7 cellular contexts compared by ENCODE assay signal in the genomic region with DNA sequence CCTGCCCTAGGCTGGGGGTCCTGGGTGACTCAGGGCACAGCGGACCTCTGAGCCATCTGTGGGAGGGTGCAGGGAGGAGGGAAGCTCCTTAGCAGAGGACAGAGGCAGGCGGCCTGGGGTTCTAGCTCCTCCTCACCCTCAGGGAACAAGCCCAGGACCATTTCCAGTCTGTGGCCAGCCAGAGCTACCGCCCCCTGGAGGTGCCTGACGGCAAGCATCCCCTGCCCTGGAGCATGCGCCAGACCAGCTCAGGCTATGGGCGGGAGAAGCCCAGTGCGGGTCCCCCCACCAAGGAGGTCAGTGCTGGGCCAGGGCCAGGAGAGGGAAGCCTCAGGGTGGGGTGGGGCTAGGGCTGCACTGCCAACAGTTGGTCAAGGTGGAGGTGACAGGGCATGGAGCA. TPM values are rescaled to one million over a fixed set of nuclear protein-coding genes. Genes with fewer than 3 reads are reported as not detected.
DNase-seq lines count a peak whose midpoint lies in the region; FAIRE-seq and TF ChIP-seq lines count a peak whose summit lies in the region.

No MANE protein-coding gene starts in this region.

- no peak for TF ChIP-seq EP300 in sigmoid colon (IDR thresholded peaks at IDR 0.05)

- TF ChIP-seq POLR2A in sigmoid colon (IDR thresholded peaks at IDR 0.05) = no peak

- H3K9ac ChIP-seq in fibroblast of lung (ENCODE audit: insufficient read depth, low read length) = no peak overlapping the region

- H3K4me1 ChIP-seq in fibroblast of lung (ENCODE audit: control insufficient read depth, extremely low read depth, insufficient read depth, low read length) (no peaks in the 10 kb centered on the region), sigmoid colon (peaks cover 0 to 6% (median 5%) of the 10 kb centered on the region in 4 donors)

- 51 to 53% methylated on average over 7 of the region's 7 CpGs for WGBS in sigmoid colon, 2 donors

- H3K4me3 ChIP-seq in fibroblast of lung (replicated peaks in 1 of 4; ENCODE audit: control extremely low read depth in 1 of 4, insufficient read depth in 1 of 4, low read depth in 3 of 4, low read length in 4 of 4) = no peak overlapping the region
- H3K4me3 ChIP-seq in sigmoid colon = no peak overlapping the region

- H3K9me3 ChIP-seq in fibroblast of lung (ENCODE audit: control insufficient read depth, insufficient read depth, low read depth, low read length) = no peaks in the 10 kb centered on the region
- no peaks in the 10 kb centered on the region for H3K9me3 ChIP-seq in sigmoid colon

- H3K27me3 ChIP-seq in fibroblast of lung (ENCODE audit: control insufficient read depth, insufficient read depth, low read length) = peaks cover 7% of the 10 kb centered on the region
- peaks cover 0 to 6% (median 0%) of the 10 kb centered on the region in 3 donors for H3K27me3 ChIP-seq in sigmoid colon

- TF ChIP-seq CTCF in fibroblast of lung (conservative IDR thresholded peaks at IDR 0.05 in 1 of 2, IDR thresholded peaks at IDR 0.05 in 1 of 2; ENCODE audit: low read depth in 1 of 2, low read length in 2 of 2) (peak; percentile 42 to 71), sigmoid colon (IDR thresholded peaks at IDR 0.05) (peak in 1 of 4 experiments; percentile 28)

- no peaks in the 10 kb centered on the region for H4K20me1 ChIP-seq in fibroblast of lung (ENCODE audit: control insufficient read depth, extremely low read depth, insufficient read depth, low read length)

- H3K79me2 ChIP-seq in fibroblast of lung (ENCODE audit: control insufficient read depth, insufficient read depth, low read length) = no peaks in the 10 kb centered on the region

- DNase-seq in GM19239 (ENCODE audit: insufficient read length, low spot score) (peak; percentile 52), SK-N-DZ (ENCODE audit: low spot score) (peak; percentile 61), fibroblast of lung (ENCODE audit: low read depth in 2 of 2) (no peak), mucosa of gallbladder (ENCODE audit: low spot score) (no peak), C1 segment of cervical spinal cord (lab: John Stamatoyannopoulos, UW) (no peak), sigmoid colon (no peak)
- DNase-seq in stimulated activated CD4-positive, alpha-beta T cell treated with anti-CD3 and anti-CD28 coated beads, Interleukin-4, amount 100 ng/mL, for 1 hour = peak; percentile 24

- no peak overlapping the region for H3K27ac ChIP-seq in fibroblast of lung (ENCODE audit: insufficient read depth, low read length)
- no peak overlapping the region for H3K27ac ChIP-seq in sigmoid colon

- no peak for FAIRE-seq in GM19239 (lab: Jason Lieb, UNC)

- intact Hi-C loops in sigmoid colon (cut with DNase I) = no loop called here

- H3K36me3 ChIP-seq in fibroblast of lung (ENCODE audit: control insufficient read depth, insufficient read depth, low read length) = no peaks in the 10 kb centered on the region
- no peaks in the 10 kb centered on the region for H3K36me3 ChIP-seq in sigmoid colon

- H3K4me2 ChIP-seq in fibroblast of lung (ENCODE audit: extremely low read depth, insufficient read depth, low read length) = no peak overlapping the region

- no peak overlapping the region for H2AFZ ChIP-seq in fibroblast of lung (ENCODE audit: low read length)

RNA-seq across cellular contexts. Expression of gene LRRC10B, which starts 26.0 kb away (rescaled TPM):
- 0.39 TPM in 1 of 2 replicates, not detected in the other for polyA plus RNA-seq in SK-N-DZ (2014; cell fraction: cytosol; rRNA removed)
- polyA plus RNA-seq in SK-N-DZ (2014; cell fraction: nucleus; rRNA removed) = 0.43 TPM in 1 of 2 replicates, not detected in the other
- total RNA-seq in fibroblast of lung (under 0.01 and 0.17 TPM in 2 replicates), mucosa of gallbladder (0.46 TPM), sigmoid colon (1 to 10 TPM in 2 of 4 donors, under 1 TPM in 2; 0.71 to 4.4 (median 1.3) TPM)
- polyA plus RNA-seq in fibroblast of lung (0.02 TPM in 1 of 2 replicates, not detected in the other), sigmoid colon (1 to 10 TPM in 1 of 3 donors, not detected in 2; 1.1 TPM)
- not detected in 2 replicates for polyA plus RNA-seq in fibroblast of lung (2012)
- not detected in 2 replicates for polyA minus RNA-seq in fibroblast of lung (ENCODE audit: low replicate concordance)

RNA-seq across cellular contexts. Expression of gene SDHAF2, which starts 52.6 kb away (rescaled TPM):
- polyA plus RNA-seq in SK-N-DZ (2014; cell fraction: cytosol; rRNA removed) = 37.7 and 41.8 TPM in 2 replicates
- polyA plus RNA-seq in SK-N-DZ (2014; cell fraction: nucleus; rRNA removed) = 45.3 and 48.5 TPM in 2 replicates
- 34.4 and 61.8 TPM in 2 replicates for total RNA-seq in fibroblast of lung
- 65.3 and 68.8 TPM in 2 replicates for polyA plus RNA-seq in fibroblast of lung
- polyA plus RNA-seq in fibroblast of lung (2012) = 40.2 and 47.8 TPM in 2 replicates
- polyA minus RNA-seq in fibroblast of lung (ENCODE audit: low replicate concordance) = 115 and 120 TPM in 2 replicates
- 39.8 TPM for total RNA-seq in mucosa of gallbladder
- total RNA-seq in sigmoid colon = 10 to 100 TPM; 27.3 to 97.3 (median 61.2) TPM
- 10 to 100 TPM; 45.7 to 62.5 (median 61.7) TPM for polyA plus RNA-seq in sigmoid colon

RNA-seq across cellular contexts. Expression of gene CPSF7, which starts 52.7 kb away (rescaled TPM):
- polyA plus RNA-seq in SK-N-DZ (2014; cell fraction: cytosol; rRNA removed) = 64.0 and 78.8 TPM in 2 replicates
- 130 and 149 TPM in 2 replicates for polyA plus RNA-seq in SK-N-DZ (2014; cell fraction: nucleus; rRNA removed)
- total RNA-seq in fibroblast of lung (14.4 and 18.0 TPM in 2 replicates), mucosa of gallbladder (77.1 TPM), sigmoid colon (10 to 100 TPM; 38.2 to 45.4 (median 42.0) TPM)
- polyA plus RNA-seq in fibroblast of lung (38.1 and 53.6 TPM in 2 replicates), sigmoid colon (10 to 100 TPM; 18.0 to 48.4 (median 19.0) TPM)
- polyA plus RNA-seq in fibroblast of lung (2012) = 39.6 and 42.7 TPM in 2 replicates
- 94.4 and 116 TPM in 2 replicates for polyA minus RNA-seq in fibroblast of lung (ENCODE audit: low replicate concordance)

Comparison
In these comparisons a context has a peak if more than half of its experiments do, and no peak if none do; other contexts are left out.
1. DNase-seq: peak in GM19239 (single experiment), SK-N-DZ (single experiment) and stimulated activated CD4-positive, alpha-beta T cell treated with anti-CD3 and anti-CD28 coated beads, Interleukin-4, amount 100 ng/mL, for 1 hour (single experiment); none in fibroblast of lung (0 of 2), mucosa of gallbladder (single experiment), C1 segment of cervical spinal cord (0 of 14) and sigmoid colon (single experiment).